ENCODE assay signal across 1 cellular context in the genomic region with DNA sequence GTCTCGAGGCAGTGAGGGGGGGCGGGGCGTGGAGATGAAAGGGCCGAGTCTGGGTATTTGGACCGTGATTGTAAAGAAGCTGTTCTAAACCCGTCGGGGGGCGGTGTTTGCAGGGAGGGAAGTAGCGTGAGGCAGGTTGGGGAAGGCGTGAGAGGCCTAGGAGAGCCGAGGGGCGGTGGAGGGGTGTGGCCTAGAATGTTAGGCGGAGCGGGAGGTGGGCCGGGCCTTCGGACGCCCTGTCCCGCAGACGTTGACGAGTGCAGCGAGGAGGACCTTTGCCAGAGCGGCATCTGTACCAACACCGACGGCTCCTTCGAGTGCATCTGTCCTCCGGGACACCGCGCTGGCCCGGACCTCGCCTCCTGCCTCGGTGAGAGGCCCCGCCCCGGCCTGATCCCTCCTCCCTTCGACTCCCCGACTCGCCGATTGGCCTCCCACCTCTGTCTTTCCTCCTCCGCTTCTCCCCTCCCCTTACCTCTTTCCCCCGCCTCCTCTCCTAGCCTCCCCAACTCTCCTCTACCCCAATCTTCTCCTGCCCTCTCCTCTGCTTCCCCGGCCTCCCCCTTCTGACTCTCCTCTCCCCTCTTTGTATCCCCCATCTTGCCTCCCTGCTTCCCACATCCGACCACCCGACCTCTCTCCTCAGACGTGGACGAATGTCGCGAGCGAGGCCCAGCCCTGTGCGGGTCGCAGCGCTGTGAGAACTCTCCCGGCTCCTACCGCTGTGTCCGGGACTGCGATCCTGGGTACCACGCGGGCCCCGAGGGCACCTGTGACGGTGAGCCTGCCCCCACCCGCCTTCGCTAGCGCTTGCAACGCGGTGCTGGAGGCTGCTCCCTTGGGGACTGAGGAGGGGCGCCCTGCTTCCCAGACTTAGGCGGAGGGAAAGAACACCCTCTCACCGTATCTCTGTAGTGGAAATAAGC.
A peak's percentile ranks its signal among the peaks of the same experiment; 100 is the strongest.
TF ChIP-seq lines count a peak whose summit lies in the region.

No MANE protein-coding gene starts in this region.

TF ChIP-seq in K562, 482 proteins besides CTCF, POLR2A, EP300 and RAD21 (continued from another document and continues in another):
- TF ChIP-seq, protein P1, sequence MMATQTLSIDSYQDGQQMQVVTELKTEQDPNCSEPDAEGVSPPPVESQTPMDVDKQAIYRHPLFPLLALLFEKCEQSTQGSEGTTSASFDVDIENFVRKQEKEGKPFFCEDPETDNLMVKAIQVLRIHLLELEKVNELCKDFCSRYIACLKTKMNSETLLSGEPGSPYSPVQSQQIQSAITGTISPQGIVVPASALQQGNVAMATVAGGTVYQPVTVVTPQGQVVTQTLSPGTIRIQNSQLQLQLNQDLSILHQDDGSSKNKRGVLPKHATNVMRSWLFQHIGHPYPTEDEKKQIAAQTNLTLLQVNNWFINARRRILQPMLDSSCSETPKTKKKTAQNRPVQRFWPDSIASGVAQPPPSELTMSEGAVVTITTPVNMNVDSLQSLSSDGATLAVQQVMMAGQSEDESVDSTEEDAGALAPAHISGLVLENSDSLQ (IDR thresholded peaks at IDR 0.05), result peak; percentile 95
- TF ChIP-seq ZNF75A (CRISPR knock-in tag; IDR thresholded peaks at IDR 0.05) (no peak), SIN3B (IDR thresholded peaks at IDR 0.05; ENCODE audit: low read depth) (no peak), EGR1 (conservative IDR thresholded peaks at IDR 0.05) (peak; percentile 69), TRIM24 (IDR thresholded peaks at IDR 0.05) (peak; percentile 11 to 81; a peak in 1 of 4 replicates), TAF1 (IDR thresholded peaks at IDR 0.05; ENCODE audit: control insufficient read depth, extremely low read depth, insufficient read depth, low read length, severe bottlenecking) (peak; percentile 32), TCF7L2 (IDR thresholded peaks at IDR 0.05; ENCODE audit: low read depth, low read length) (no peak), OTX1 (CRISPR knock-in tag; IDR thresholded peaks at IDR 0.05) (peak; percentile 72), ZNF263 (CRISPR knock-in tag; IDR thresholded peaks at IDR 0.05; ENCODE audit: borderline replicate concordance) (peak; percentile 55; the same call in 1 of the 2 replicates), BRD9 (IDR thresholded peaks at IDR 0.05; ENCODE audit: low read depth, partially characterized antibody) (peak; percentile 41), CXXC5 (CRISPR knock-in tag; IDR thresholded peaks at IDR 0.05) (peak; percentile 70), LARP7 (IDR thresholded peaks at IDR 0.05) (peak; percentile 97), RB1 (IDR thresholded peaks at IDR 0.05; ENCODE audit: low read depth) (peak; percentile 54; the same call in 1 of the 2 replicates), TFAM (CRISPR knock-in tag; conservative IDR thresholded peaks at IDR 0.05) (no peak), PHF8 (IDR thresholded peaks at IDR 0.05; ENCODE audit: borderline replicate concordance, low read length) (peak; percentile 45; the same call in 1 of the 2 replicates), ZBTB7A (IDR thresholded peaks at IDR 0.05; ENCODE audit: borderline replicate concordance, control insufficient read depth, low read depth, low read length) (0 out of 2 replicates have a peak, but pooled peaks have one; percentile 25), TAL1 (IDR thresholded peaks at IDR 0.05) (0 out of 2 replicates have a peak, but pooled peaks have one; percentile 5), ZNF551 (CRISPR knock-in tag; IDR thresholded peaks at IDR 0.05) (no peak), FOSL1 (tag; conservative IDR thresholded peaks at IDR 0.05) (no peak), ZFX (CRISPR knock-in tag; IDR thresholded peaks at IDR 0.05) (peak; percentile 72), POLR3A (IDR thresholded peaks at IDR 0.05; ENCODE audit: borderline replicate concordance, extremely low read depth, insufficient read depth, insufficient read length) (no peak), JUNB (CRISPR knock-in tag; conservative IDR thresholded peaks at IDR 0.05) (no peak), ZNF124 (CRISPR knock-in tag; IDR thresholded peaks at IDR 0.05) (no peak), DIDO1 (tag; IDR thresholded peaks at IDR 0.05; ENCODE audit: low read depth) (peak; percentile 18; the same call in 1 of the 2 replicates), HDGF (IDR thresholded peaks at IDR 0.05) (peak; percentile 96), IFI16 (CRISPR knock-in tag; IDR thresholded peaks at IDR 0.05) (no peak), ZBED1 (IDR thresholded peaks at IDR 0.05) (0 out of 2 replicates have a peak, but pooled peaks have one; percentile 24)
- TF ChIP-seq, protein P2, sequence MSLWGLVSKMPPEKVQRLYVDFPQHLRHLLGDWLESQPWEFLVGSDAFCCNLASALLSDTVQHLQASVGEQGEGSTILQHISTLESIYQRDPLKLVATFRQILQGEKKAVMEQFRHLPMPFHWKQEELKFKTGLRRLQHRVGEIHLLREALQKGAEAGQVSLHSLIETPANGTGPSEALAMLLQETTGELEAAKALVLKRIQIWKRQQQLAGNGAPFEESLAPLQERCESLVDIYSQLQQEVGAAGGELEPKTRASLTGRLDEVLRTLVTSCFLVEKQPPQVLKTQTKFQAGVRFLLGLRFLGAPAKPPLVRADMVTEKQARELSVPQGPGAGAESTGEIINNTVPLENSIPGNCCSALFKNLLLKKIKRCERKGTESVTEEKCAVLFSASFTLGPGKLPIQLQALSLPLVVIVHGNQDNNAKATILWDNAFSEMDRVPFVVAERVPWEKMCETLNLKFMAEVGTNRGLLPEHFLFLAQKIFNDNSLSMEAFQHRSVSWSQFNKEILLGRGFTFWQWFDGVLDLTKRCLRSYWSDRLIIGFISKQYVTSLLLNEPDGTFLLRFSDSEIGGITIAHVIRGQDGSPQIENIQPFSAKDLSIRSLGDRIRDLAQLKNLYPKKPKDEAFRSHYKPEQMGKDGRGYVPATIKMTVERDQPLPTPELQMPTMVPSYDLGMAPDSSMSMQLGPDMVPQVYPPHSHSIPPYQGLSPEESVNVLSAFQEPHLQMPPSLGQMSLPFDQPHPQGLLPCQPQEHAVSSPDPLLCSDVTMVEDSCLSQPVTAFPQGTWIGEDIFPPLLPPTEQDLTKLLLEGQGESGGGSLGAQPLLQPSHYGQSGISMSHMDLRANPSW (CRISPR knock-in tag; IDR thresholded peaks at IDR 0.05), result no peak
- TF ChIP-seq, protein P3, sequence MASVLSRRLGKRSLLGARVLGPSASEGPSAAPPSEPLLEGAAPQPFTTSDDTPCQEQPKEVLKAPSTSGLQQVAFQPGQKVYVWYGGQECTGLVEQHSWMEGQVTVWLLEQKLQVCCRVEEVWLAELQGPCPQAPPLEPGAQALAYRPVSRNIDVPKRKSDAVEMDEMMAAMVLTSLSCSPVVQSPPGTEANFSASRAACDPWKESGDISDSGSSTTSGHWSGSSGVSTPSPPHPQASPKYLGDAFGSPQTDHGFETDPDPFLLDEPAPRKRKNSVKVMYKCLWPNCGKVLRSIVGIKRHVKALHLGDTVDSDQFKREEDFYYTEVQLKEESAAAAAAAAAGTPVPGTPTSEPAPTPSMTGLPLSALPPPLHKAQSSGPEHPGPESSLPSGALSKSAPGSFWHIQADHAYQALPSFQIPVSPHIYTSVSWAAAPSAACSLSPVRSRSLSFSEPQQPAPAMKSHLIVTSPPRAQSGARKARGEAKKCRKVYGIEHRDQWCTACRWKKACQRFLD (CRISPR knock-in tag; IDR thresholded peaks at IDR 0.05), result 0 out of 2 replicates have a peak, but pooled peaks have one; percentile 15
- TF ChIP-seq, protein P4, sequence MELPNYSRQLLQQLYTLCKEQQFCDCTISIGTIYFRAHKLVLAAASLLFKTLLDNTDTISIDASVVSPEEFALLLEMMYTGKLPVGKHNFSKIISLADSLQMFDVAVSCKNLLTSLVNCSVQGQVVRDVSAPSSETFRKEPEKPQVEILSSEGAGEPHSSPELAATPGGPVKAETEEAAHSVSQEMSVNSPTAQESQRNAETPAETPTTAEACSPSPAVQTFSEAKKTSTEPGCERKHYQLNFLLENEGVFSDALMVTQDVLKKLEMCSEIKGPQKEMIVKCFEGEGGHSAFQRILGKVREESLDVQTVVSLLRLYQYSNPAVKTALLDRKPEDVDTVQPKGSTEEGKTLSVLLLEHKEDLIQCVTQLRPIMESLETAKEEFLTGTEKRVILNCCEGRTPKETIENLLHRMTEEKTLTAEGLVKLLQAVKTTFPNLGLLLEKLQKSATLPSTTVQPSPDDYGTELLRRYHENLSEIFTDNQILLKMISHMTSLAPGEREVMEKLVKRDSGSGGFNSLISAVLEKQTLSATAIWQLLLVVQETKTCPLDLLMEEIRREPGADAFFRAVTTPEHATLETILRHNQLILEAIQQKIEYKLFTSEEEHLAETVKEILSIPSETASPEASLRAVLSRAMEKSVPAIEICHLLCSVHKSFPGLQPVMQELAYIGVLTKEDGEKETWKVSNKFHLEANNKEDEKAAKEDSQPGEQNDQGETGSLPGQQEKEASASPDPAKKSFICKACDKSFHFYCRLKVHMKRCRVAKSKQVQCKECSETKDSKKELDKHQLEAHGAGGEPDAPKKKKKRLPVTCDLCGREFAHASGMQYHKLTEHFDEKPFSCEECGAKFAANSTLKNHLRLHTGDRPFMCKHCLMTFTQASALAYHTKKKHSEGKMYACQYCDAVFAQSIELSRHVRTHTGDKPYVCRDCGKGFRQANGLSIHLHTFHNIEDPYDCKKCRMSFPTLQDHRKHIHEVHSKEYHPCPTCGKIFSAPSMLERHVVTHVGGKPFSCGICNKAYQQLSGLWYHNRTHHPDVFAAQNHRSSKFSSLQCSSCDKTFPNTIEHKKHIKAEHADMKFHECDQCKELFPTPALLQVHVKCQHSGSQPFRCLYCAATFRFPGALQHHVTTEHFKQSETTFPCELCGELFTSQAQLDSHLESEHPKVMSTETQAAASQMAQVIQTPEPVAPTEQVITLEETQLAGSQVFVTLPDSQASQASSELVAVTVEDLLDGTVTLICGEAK (IDR thresholded peaks at IDR 0.05), result peak; percentile 48
- TF ChIP-seq, protein P4 (CRISPR knock-in tag; IDR thresholded peaks at IDR 0.05), result no peak
- TF ChIP-seq, protein P5, sequence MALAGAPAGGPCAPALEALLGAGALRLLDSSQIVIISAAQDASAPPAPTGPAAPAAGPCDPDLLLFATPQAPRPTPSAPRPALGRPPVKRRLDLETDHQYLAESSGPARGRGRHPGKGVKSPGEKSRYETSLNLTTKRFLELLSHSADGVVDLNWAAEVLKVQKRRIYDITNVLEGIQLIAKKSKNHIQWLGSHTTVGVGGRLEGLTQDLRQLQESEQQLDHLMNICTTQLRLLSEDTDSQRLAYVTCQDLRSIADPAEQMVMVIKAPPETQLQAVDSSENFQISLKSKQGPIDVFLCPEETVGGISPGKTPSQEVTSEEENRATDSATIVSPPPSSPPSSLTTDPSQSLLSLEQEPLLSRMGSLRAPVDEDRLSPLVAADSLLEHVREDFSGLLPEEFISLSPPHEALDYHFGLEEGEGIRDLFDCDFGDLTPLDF (CRISPR knock-in tag; IDR thresholded peaks at IDR 0.05), result 0 out of 2 replicates have a peak, but pooled peaks have one; percentile 13
- TF ChIP-seq, protein P6, sequence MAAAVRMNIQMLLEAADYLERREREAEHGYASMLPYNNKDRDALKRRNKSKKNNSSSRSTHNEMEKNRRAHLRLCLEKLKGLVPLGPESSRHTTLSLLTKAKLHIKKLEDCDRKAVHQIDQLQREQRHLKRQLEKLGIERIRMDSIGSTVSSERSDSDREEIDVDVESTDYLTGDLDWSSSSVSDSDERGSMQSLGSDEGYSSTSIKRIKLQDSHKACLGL (CRISPR knock-in tag; IDR thresholded peaks at IDR 0.05; ENCODE audit: borderline replicate concordance, poor library complexity, severe bottlenecking), result no peak
- TF ChIP-seq, protein P7, sequence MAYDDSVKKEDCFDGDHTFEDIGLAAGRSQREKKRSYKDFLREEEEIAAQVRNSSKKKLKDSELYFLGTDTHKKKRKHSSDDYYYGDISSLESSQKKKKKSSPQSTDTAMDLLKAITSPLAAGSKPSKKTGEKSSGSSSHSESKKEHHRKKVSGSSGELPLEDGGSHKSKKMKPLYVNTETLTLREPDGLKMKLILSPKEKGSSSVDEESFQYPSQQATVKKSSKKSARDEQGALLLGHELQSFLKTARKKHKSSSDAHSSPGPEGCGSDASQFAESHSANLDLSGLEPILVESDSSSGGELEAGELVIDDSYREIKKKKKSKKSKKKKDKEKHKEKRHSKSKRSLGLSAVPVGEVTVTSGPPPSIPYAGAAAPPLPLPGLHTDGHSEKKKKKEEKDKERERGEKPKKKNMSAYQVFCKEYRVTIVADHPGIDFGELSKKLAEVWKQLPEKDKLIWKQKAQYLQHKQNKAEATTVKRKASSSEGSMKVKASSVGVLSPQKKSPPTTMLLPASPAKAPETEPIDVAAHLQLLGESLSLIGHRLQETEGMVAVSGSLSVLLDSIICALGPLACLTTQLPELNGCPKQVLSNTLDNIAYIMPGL (CRISPR knock-in tag; IDR thresholded peaks at IDR 0.05), result peak; percentile 60; the same call in 1 of the 2 replicates
- TF ChIP-seq, protein P8, sequence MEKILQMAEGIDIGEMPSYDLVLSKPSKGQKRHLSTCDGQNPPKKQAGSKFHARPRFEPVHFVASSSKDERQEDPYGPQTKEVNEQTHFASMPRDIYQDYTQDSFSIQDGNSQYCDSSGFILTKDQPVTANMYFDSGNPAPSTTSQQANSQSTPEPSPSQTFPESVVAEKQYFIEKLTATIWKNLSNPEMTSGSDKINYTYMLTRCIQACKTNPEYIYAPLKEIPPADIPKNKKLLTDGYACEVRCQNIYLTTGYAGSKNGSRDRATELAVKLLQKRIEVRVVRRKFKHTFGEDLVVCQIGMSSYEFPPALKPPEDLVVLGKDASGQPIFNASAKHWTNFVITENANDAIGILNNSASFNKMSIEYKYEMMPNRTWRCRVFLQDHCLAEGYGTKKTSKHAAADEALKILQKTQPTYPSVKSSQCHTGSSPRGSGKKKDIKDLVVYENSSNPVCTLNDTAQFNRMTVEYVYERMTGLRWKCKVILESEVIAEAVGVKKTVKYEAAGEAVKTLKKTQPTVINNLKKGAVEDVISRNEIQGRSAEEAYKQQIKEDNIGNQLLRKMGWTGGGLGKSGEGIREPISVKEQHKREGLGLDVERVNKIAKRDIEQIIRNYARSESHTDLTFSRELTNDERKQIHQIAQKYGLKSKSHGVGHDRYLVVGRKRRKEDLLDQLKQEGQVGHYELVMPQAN (IDR thresholded peaks at IDR 0.05; ENCODE audit: borderline replicate concordance), result peak; percentile 52
